Comparison of ENCODE assay signal across 14 cellular contexts in genomic region chrX:133531012-133531411, GRCh38.
DNase-seq lines count a peak whose midpoint lies in the region; ATAC-seq and TF ChIP-seq lines count a peak whose summit lies in the region.
"Had no signal": no experiment of that assay in that cellular context is flagged by ENCODE, and none has a peak within 500 bp of the region (broad histone marks: within the 10 kb centered on the region; RNA-seq: fewer than 3 reads in every experiment).

No MANE protein-coding gene starts in this region.

- TF ChIP-seq EP300 in gastroesophageal sphincter (IDR thresholded peaks at IDR 0.05): no peak

- no peak overlapping the region for H3K4me2 ChIP-seq in mesenchymal stem cell (ENCODE audit: low read length, poor library complexity, severe bottlenecking)

- no peak overlapping the region for H2AFZ ChIP-seq in mesenchymal stem cell (ENCODE audit: low read depth, low read length)

- 74 to 100% methylated on average over 1 to 4 of the region's 6 CpGs for WGBS in gastroesophageal sphincter (ENCODE audit: low coverage in 1 of 2), 2 donors
- WGBS in mesenchymal stem cell: 88% methylated on average over 6 of the region's 6 CpGs
- WGBS in thyroid gland, 2 donors: 85 to 93% methylated on average over 3 to 6 of the region's 6 CpGs

- POLR2A ChIA-PET in HEK293 (lab: Yijun Ruan, JAX): no interaction called here

- H2BK12ac ChIP-seq in mesenchymal stem cell (ENCODE audit: low read length in 2 of 2): no peak overlapping the region

- H3K9me3 ChIP-seq in HEK293 (ENCODE audit: control insufficient read depth, insufficient read depth, low read depth, low read length) (no peaks in the 10 kb centered on the region), gastroesophageal sphincter (no peaks in the 10 kb centered on the region), mesenchymal stem cell (ENCODE audit: control insufficient read depth, low read length) (no peaks in the 10 kb centered on the region), thyroid gland (no peaks in the 10 kb centered on the region)
- H3K9me3 ChIP-seq: Caco-2 had no signal

- TF ChIP-seq POLR2A in gastroesophageal sphincter (IDR thresholded peaks at IDR 0.05): no peak
- no peak for TF ChIP-seq POLR2A in thyroid gland (IDR thresholded peaks at IDR 0.05)

- no peak overlapping the region for H2BK120ac ChIP-seq in mesenchymal stem cell (ENCODE audit: low read depth, low read length)

- intact Hi-C loops in thyroid gland (cut with DNase I): no loop called here

- peak; percentile 0 for DNase-seq in NCI-H82 (lab: John Stamatoyannopoulos, UW)
- DNase-seq in NCI-H82 treated with DMSO at 0.1 percent for 48 hours (lab: John Stamatoyannopoulos, UW; ENCODE audit: unreplicated experiment): no peak
- peak; percentile 22 for DNase-seq in mesenchymal stem cell
- DNase-seq in NCI-H2107 (lab: John Stamatoyannopoulos, UW): no peak
- no peak for DNase-seq in thyroid gland
- DNase-seq: Caco-2; CD8-positive, alpha-beta memory T cell; DND-41; GDM1 had no signal

- H3K27me3 ChIP-seq in gastroesophageal sphincter (no peaks in the 10 kb centered on the region), mesenchymal stem cell (ENCODE audit: control insufficient read depth in 1 of 2, insufficient read depth in 1 of 2, low read length in 2 of 2) (peaks cover 0 to 12% of the 10 kb centered on the region in 2 experiments), thyroid gland (no peaks in the 10 kb centered on the region)

- no peak overlapping the region for H3K27ac ChIP-seq in HEK293 (ENCODE audit: extremely low read depth, low read depth, low read length)
- H3K27ac ChIP-seq in gastroesophageal sphincter: no peak overlapping the region
- H3K27ac ChIP-seq in mesenchymal stem cell (ENCODE audit: low read length, poor library complexity, severe bottlenecking): no peak overlapping the region
- no peak overlapping the region for H3K27ac ChIP-seq in thyroid gland
- H3K27ac ChIP-seq: 22Rv1 had no signal

- no peak overlapping the region for H4K91ac ChIP-seq in mesenchymal stem cell (ENCODE audit: low read length)

- H3K36me3 ChIP-seq in HEK293 (ENCODE audit: control insufficient read depth in 2 of 2, insufficient read depth in 1 of 2, low read length in 2 of 2) (no peaks in the 10 kb centered on the region), gastroesophageal sphincter (no peaks in the 10 kb centered on the region), mesenchymal stem cell (ENCODE audit: control insufficient read depth in 1 of 2, insufficient read depth in 2 of 2, low read depth in 1 of 2, low read length in 2 of 2) (no peaks in the 10 kb centered on the region), thyroid gland (no peaks in the 10 kb centered on the region)

- H3K4me3 ChIP-seq in HEK293 (ENCODE audit: low read depth, low read length): no peak overlapping the region
- H3K4me3 ChIP-seq in gastroesophageal sphincter: no peak overlapping the region
- no peak overlapping the region for H3K4me3 ChIP-seq in mesenchymal stem cell (ENCODE audit: insufficient read depth in 1 of 2, low read depth in 1 of 2, low read length in 2 of 2)
- no peak overlapping the region for H3K4me3 ChIP-seq in thyroid gland (replicated peaks in 1 of 3)

- H2AK5ac ChIP-seq in mesenchymal stem cell (ENCODE audit: low read length, severe bottlenecking): no peak overlapping the region

- no peak for TF ChIP-seq CTCF in HEK293 (tag by site-specific recombination; IDR thresholded peaks at IDR 0.05)
- no peak for TF ChIP-seq CTCF in gastroesophageal sphincter (IDR thresholded peaks at IDR 0.05)
- TF ChIP-seq CTCF in thyroid gland (IDR thresholded peaks at IDR 0.05): no peak

- no peak overlapping the region for H2BK15ac ChIP-seq in mesenchymal stem cell (ENCODE audit: low read depth, poor library complexity, severe bottlenecking)

- no peak overlapping the region for H3K14ac ChIP-seq in mesenchymal stem cell (ENCODE audit: low read length in 2 of 2)

- no peaks in the 10 kb centered on the region for H3K4me1 ChIP-seq in HEK293 (ENCODE audit: control insufficient read depth, insufficient read depth, low read length)
- H3K4me1 ChIP-seq in gastroesophageal sphincter: no peaks in the 10 kb centered on the region
- no peaks in the 10 kb centered on the region for H3K4me1 ChIP-seq in mesenchymal stem cell (ENCODE audit: control insufficient read depth, insufficient read depth, low read depth, low read length)
- no peaks in the 10 kb centered on the region for H3K4me1 ChIP-seq in thyroid gland
- H3K4me1 ChIP-seq: Caco-2 had no signal

- H3K18ac ChIP-seq in mesenchymal stem cell (ENCODE audit: low read depth in 1 of 2, low read length in 2 of 2): no peak overlapping the region

- CTCF ChIA-PET in HEK293 (lab: Yijun Ruan, JAX): interaction anchor here (0.6 kb wide), 1 partner anchor 1821 kb away, joined by 3 read pairs; no protein-coding TSS in a partner anchor

- H3K4ac ChIP-seq in mesenchymal stem cell (ENCODE audit: low read depth in 1 of 2, low read length in 2 of 2): no peak overlapping the region

- H4K8ac ChIP-seq in mesenchymal stem cell (ENCODE audit: low read length): no peak overlapping the region

- ATAC-seq in gastroesophageal sphincter: peak; percentile 39
- no peak for ATAC-seq in GM19397 (IDR thresholded peaks at IDR 0.05; ENCODE audit: unreplicated experiment)
- ATAC-seq: HCT116 had no signal

- H2BK5ac ChIP-seq in mesenchymal stem cell (ENCODE audit: low read depth, low read length, poor library complexity, severe bottlenecking): no peak overlapping the region

- H3K9ac ChIP-seq in mesenchymal stem cell (ENCODE audit: low read length): no peak overlapping the region

- H3K79me1 ChIP-seq in mesenchymal stem cell (replicated peaks; ENCODE audit: low read length, poor library complexity, severe bottlenecking): no peaks in the 10 kb centered on the region

- no peak overlapping the region for H3K23ac ChIP-seq in mesenchymal stem cell (ENCODE audit: low read length in 2 of 2)

TF ChIP-seq in HEK293, 187 proteins besides CTCF, POLR2A, EP300 and RAD21:
- peak; percentile 3; the same call in 1 of the 2 replicates for TF ChIP-seq ZSCAN4 (tag by site-specific recombination; IDR thresholded peaks at IDR 0.05)
- no peak for TF ChIP-seq ZNF830 (tag by site-specific recombination; IDR thresholded peaks at IDR 0.05; ENCODE audit: low read depth)
TF ChIP-seq in HEK293: peak in this region for 1.

Comparison
In these comparisons a context has a peak if more than half of its experiments do, and no peak if none do; other contexts are left out.
1. DNase-seq: peak in NCI-H82 (single experiment) and mesenchymal stem cell (single experiment); none in NCI-H82 treated with DMSO at 0.1 percent for 48 hours (single experiment), NCI-H2107 (single experiment) and thyroid gland (0 of 2).